10 cellular contexts compared by ENCODE assay signal in genomic region chr2:69453475-69454129, GRCh38. TPM values are rescaled to one million over a fixed set of nuclear protein-coding genes. Genes with fewer than 3 reads are reported as not detected.
DNase-seq lines count a peak whose midpoint lies in the region; ATAC-seq lines count a peak whose summit lies in the region.
"Had no signal": no experiment of that assay in that cellular context is flagged by ENCODE, and none has a peak within 500 bp of the region (broad histone marks: within the 10 kb centered on the region; RNA-seq: fewer than 3 reads in every experiment).

No MANE protein-coding gene starts in this region.

- no peaks in the 10 kb centered on the region for H3K36me3 Mint-ChIP-seq in activated T-cell treated with anti-CD3 and anti-CD28 coated beads, Interleukin-2, amount 50 U/mL, for 24 hours (ENCODE audit: low read depth)
- H3K36me3 Mint-ChIP-seq in stimulated activated effector memory CD8-positive, alpha-beta T cell treated with anti-CD3 and anti-CD28 coated beads, Interleukin-12 subunit alpha, Interleukin-12 subunit beta, amount 100 ng/mL, for 72 hours, result peaks cover 16% of the 10 kb centered on the region

- H3K4me1 Mint-ChIP-seq in activated T-cell treated with anti-CD3 and anti-CD28 coated beads, Interleukin-2, amount 50 U/mL, for 24 hours (ENCODE audit: low read depth), result peaks cover 27% of the 10 kb centered on the region
- H3K4me1 Mint-ChIP-seq in stimulated activated effector memory CD8-positive, alpha-beta T cell treated with anti-CD3 and anti-CD28 coated beads, Interleukin-12 subunit alpha, Interleukin-12 subunit beta, amount 100 ng/mL, for 72 hours, result peaks cover 12% of the 10 kb centered on the region

- H3K27ac Mint-ChIP-seq in activated T-cell treated with anti-CD3 and anti-CD28 coated beads, Interleukin-2, amount 50 U/mL, for 24 hours, result peak overlapping the region; percentile 53
- H3K27ac Mint-ChIP-seq in stimulated activated effector memory CD8-positive, alpha-beta T cell treated with anti-CD3 and anti-CD28 coated beads, Interleukin-12 subunit alpha, Interleukin-12 subunit beta, amount 100 ng/mL, for 72 hours, result no peak overlapping the region
- H3K27ac Mint-ChIP-seq: B cell had no signal

- ATAC-seq in HG02610 (IDR thresholded peaks at IDR 0.05; ENCODE audit: unreplicated experiment), result peak; percentile 91
- peak; percentile 89 for ATAC-seq in stimulated activated effector memory CD8-positive, alpha-beta T cell treated with anti-CD3 and anti-CD28 coated beads, Interleukin-12 subunit alpha, Interleukin-12 subunit beta, amount 100 ng/mL, for 72 hours

- no peak for DNase-seq in activated T-cell treated with anti-CD3 and anti-CD28 coated beads, Interleukin-2, amount 50 U/mL, for 24 hours
- DNase-seq in activated T-cell treated with anti-CD3 and anti-CD28 coated beads for 4 hours (no peak), NCI-H82 (lab: John Stamatoyannopoulos, UW) (peak; percentile 75), H4 (ENCODE audit: low spot score) (no peak), NCI-H1436 (lab: John Stamatoyannopoulos, UW) (no peak)
- no peak for DNase-seq in stimulated activated effector memory CD8-positive, alpha-beta T cell treated with anti-CD3 and anti-CD28 coated beads, Interleukin-12 subunit alpha, Interleukin-12 subunit beta, amount 100 ng/mL, for 72 hours (ENCODE audit: low spot score in 2 of 2)
- DNase-seq in NK-92 treated with Interleukin-12 subunit alpha and Interleukin-12 subunit beta, amount 100 ng/mL, for 24 hours (lab: John Stamatoyannopoulos, UW), result no peak
- DNase-seq: mesenchymal stem cell had no signal

- no peaks in the 10 kb centered on the region for H3K9me3 Mint-ChIP-seq in activated T-cell treated with anti-CD3 and anti-CD28 coated beads, Interleukin-2, amount 50 U/mL, for 24 hours
- no peaks in the 10 kb centered on the region for H3K9me3 Mint-ChIP-seq in stimulated activated effector memory CD8-positive, alpha-beta T cell treated with anti-CD3 and anti-CD28 coated beads, Interleukin-12 subunit alpha, Interleukin-12 subunit beta, amount 100 ng/mL, for 72 hours

- H3K4me3 Mint-ChIP-seq in activated T-cell treated with anti-CD3 and anti-CD28 coated beads, Interleukin-2, amount 50 U/mL, for 24 hours, result peak overlapping the region; percentile 16
- no peak overlapping the region for H3K4me3 Mint-ChIP-seq in stimulated activated effector memory CD8-positive, alpha-beta T cell treated with anti-CD3 and anti-CD28 coated beads, Interleukin-12 subunit alpha, Interleukin-12 subunit beta, amount 100 ng/mL, for 72 hours
- H3K4me3 Mint-ChIP-seq: B cell had no signal

- no peaks in the 10 kb centered on the region for H3K27me3 Mint-ChIP-seq in activated T-cell treated with anti-CD3 and anti-CD28 coated beads, Interleukin-2, amount 50 U/mL, for 24 hours

RNA-seq across cellular contexts. Expression of gene NFU1, which starts 16.4 kb away (rescaled TPM):
- total RNA-seq in H4 (2014; rRNA removed; shearing (Covaris generic)), result 42.6 and 56.4 TPM in 2 replicates
